ENCODE assay signal across 33 cellular contexts in genomic region chr3:16331319-16331883, GRCh38.
DNase-seq lines count a peak whose midpoint lies in the region; ATAC-seq, FAIRE-seq and TF ChIP-seq lines count a peak whose summit lies in the region.
"Had no signal": no experiment of that assay in that cellular context is flagged by ENCODE, and none has a peak within 500 bp of the region (broad histone marks: within the 10 kb centered on the region; RNA-seq: fewer than 3 reads in every experiment).

No MANE protein-coding gene starts in this region.

- peaks cover 6% of the 10 kb centered on the region for H3K4me1 Mint-ChIP-seq in activated CD4-positive, alpha-beta T cell treated with anti-CD3 and anti-CD28 coated beads, Interleukin-2, amount 10 ng/mL, durations not matched to agents 24 days and 14 days
- H3K4me1 Mint-ChIP-seq in CD8-positive, alpha-beta T cell (ENCODE audit: low read depth), result peaks cover 47% of the 10 kb centered on the region
- H3K4me1 Mint-ChIP-seq: CD14-positive monocyte had no signal

- in situ Hi-C loops in K562 (cut with MboI), result no loop called here

- no peak overlapping the region for H3K4me2 ChIP-seq in K562 (ENCODE audit: insufficient read depth, low read length)

- H3K4me3 ChIP-seq in CD8-positive, alpha-beta T cell (ENCODE audit: low read depth, low read length), result no peak overlapping the region
- H3K4me3 ChIP-seq in K562, result no peak overlapping the region
- H3K4me3 ChIP-seq in mucosa of descending colon, result no peak overlapping the region
- H3K4me3 ChIP-seq: coronary artery, HAP-1, left ventricle myocardium inferior, stomach had no signal

- no peaks in the 10 kb centered on the region for H4K20me1 ChIP-seq in K562 (replicated peaks; ENCODE audit: control insufficient read depth, insufficient read depth, low read length)

- CTCF ChIA-PET in CD8-positive, alpha-beta T cell (lab: Charles Lee), result no interaction called here
- CTCF ChIA-PET in K562 (lab: Yijun Ruan, JAX; ENCODE audit: low intra/inter-chr PET ratio), result no interaction called here

- no peak overlapping the region for H3K9ac ChIP-seq in K562 (ENCODE audit: insufficient read depth in 1 of 2, low read depth in 2 of 2, low read length in 2 of 2)

- intact Hi-C loops in activated CD4-positive, alpha-beta T cell treated with anti-CD3 and anti-CD28 coated beads, Interleukin-2, amount 10 ng/mL, durations not matched to agents 24 days and 14 days (cut with micrococcal nuclease), result no loop called here
- intact Hi-C loops in CD8-positive, alpha-beta T cell (cut with DNase I, micrococcal nuclease), result no loop called here
- intact Hi-C loops in K562 (cut with micrococcal nuclease) (no loop called here), mucosa of descending colon (cut with DNase I, micrococcal nuclease) (no loop called here)

- H3K9me1 ChIP-seq in K562 (ENCODE audit: control insufficient read depth, insufficient read depth, low read length), result no peaks in the 10 kb centered on the region

- TF ChIP-seq RAD21 in K562 (CRISPR knock-in tag; conservative IDR thresholded peaks at IDR 0.05 in 1 of 2, IDR thresholded peaks at IDR 0.05 in 1 of 2), result no peak

- H3K9me3 ChIP-seq in CD8-positive, alpha-beta T cell (ENCODE audit: low read length), result peaks cover 5% of the 10 kb centered on the region
- H3K9me3 ChIP-seq in K562 (replicated peaks; ENCODE audit: control insufficient read depth, insufficient read depth, low read depth, low read length) (no peaks in the 10 kb centered on the region), mucosa of descending colon (peaks cover 7% of the 10 kb centered on the region)

- peaks cover 48% of the 10 kb centered on the region for H3K36me3 ChIP-seq in CD8-positive, alpha-beta T cell (ENCODE audit: insufficient read depth, low read length)
- H3K36me3 ChIP-seq in K562 (ENCODE audit: control insufficient read depth, insufficient read depth, low read length) (peaks cover 68% of the 10 kb centered on the region), mucosa of descending colon (ENCODE audit: low read depth) (no peaks in the 10 kb centered on the region)

- POLR2A ChIA-PET in CD8-positive, alpha-beta T cell (lab: Charles Lee), result no interaction called here
- POLR2A ChIA-PET in K562 (lab: Yijun Ruan, JAX), result no interaction called here

- H2AFZ ChIP-seq in K562 (ENCODE audit: low read depth, low read length), result no peak overlapping the region

- peaks cover 14% of the 10 kb centered on the region for H3K9me3 Mint-ChIP-seq in activated CD4-positive, alpha-beta T cell treated with anti-CD3 and anti-CD28 coated beads, Interleukin-2, amount 10 ng/mL, durations not matched to agents 24 days and 14 days
- peaks cover 11% of the 10 kb centered on the region for H3K9me3 Mint-ChIP-seq in CD8-positive, alpha-beta T cell

- no peak for TF ChIP-seq POLR2A in K562 (conservative IDR thresholded peaks at IDR 0.05)

- FAIRE-seq in K562 (lab: Jason Lieb, UNC), result no peak
- FAIRE-seq: A204.1, GM18507, islet of Langerhans had no signal

- TF ChIP-seq CTCF in CD8-positive, alpha-beta T cell (IDR thresholded peaks at IDR 0.05), result no peak
- no peak for TF ChIP-seq CTCF in K562 (IDR thresholded peaks at IDR 0.05 in 2 of 3, conservative IDR thresholded peaks at IDR 0.05 in 1 of 3; ENCODE audit: insufficient read depth in 2 of 3, low read depth in 1 of 3, low read length in 3 of 3)
- no peak for TF ChIP-seq CTCF in mucosa of descending colon (IDR thresholded peaks at IDR 0.05)

- BruUV-seq in K562 (replicated peaks; lab: Mats Ljungman, UMichigan), result no TSS peak

- H3K27me3 Mint-ChIP-seq in activated CD4-positive, alpha-beta T cell treated with anti-CD3 and anti-CD28 coated beads, Interleukin-2, amount 10 ng/mL, durations not matched to agents 24 days and 14 days, result no peaks in the 10 kb centered on the region
- no peaks in the 10 kb centered on the region for H3K27me3 Mint-ChIP-seq in CD8-positive, alpha-beta T cell (ENCODE audit: low read depth)
- H3K27me3 Mint-ChIP-seq: progenitor cell of endocrine pancreas had no signal

- peaks cover 73% of the 10 kb centered on the region for H3K36me3 Mint-ChIP-seq in activated CD4-positive, alpha-beta T cell treated with anti-CD3 and anti-CD28 coated beads, Interleukin-2, amount 10 ng/mL, durations not matched to agents 24 days and 14 days (ENCODE audit: low read depth)
- peaks cover 88% of the 10 kb centered on the region for H3K36me3 Mint-ChIP-seq in CD8-positive, alpha-beta T cell

- WGBS in K562 (ENCODE audit: insufficient coverage, low coverage, missing lambda C conversion rate), result 91% methylated on average over 3 of the region's 3 CpGs

- DNase-seq in activated CD4-positive, alpha-beta T cell treated with anti-CD3 and anti-CD28 coated beads, Interleukin-2, amount 10 ng/mL, durations not matched to agents 24 days and 14 days, result no peak
- no peak for DNase-seq in activated CD4-positive, alpha-beta T cell treated with anti-CD3 and anti-CD28 coated beads for 1 hour
- no peak for DNase-seq in CD8-positive, alpha-beta T cell
- DNase-seq in K562 (ENCODE audit: extremely low read depth in 1 of 4, low spot score in 3 of 4), result peak in 1 of 4 experiments; percentile 24
- DNase-seq in mucosa of descending colon, result no peak
- DNase-seq: activated CD4-positive, alpha-beta T cell treated with anti-CD3 and anti-CD28 coated beads, Interleukin-2, amount 50 U/mL, for 1 hour; caudate nucleus; effector CD8-positive, alpha-beta T cell; glutamatergic neuron; IMR-90; left ventricle myocardium inferior; mesendoderm; NCI-H146; NCI-H345; NCI-H748 treated with DMSO at 0.1 percent for 48 hours; nucleus accumbens; SHP77; stimulated activated CD4-positive, alpha-beta T cell treated with anti-CD3 and anti-CD28 coated beads, Interleukin-12 subunit alpha, Interleukin-12 subunit beta, amount 100 ng/mL, for 4 hours; stimulated activated CD4-positive, alpha-beta T cell treated with anti-CD3 and anti-CD28 coated beads, Interleukin-2, amount 100 ng/mL, for 48 hours; stomach had no signal

- peaks cover 7% of the 10 kb centered on the region for H3K4me1 ChIP-seq in CD8-positive, alpha-beta T cell (ENCODE audit: insufficient read depth, low read length)
- H3K4me1 ChIP-seq in K562 (replicated peaks in 1 of 2; ENCODE audit: control insufficient read depth in 2 of 2, insufficient read depth in 2 of 2, low read length in 2 of 2) (no peaks in the 10 kb centered on the region), mucosa of descending colon (ENCODE audit: low read depth) (no peaks in the 10 kb centered on the region)
- H3K4me1 ChIP-seq: HAP-1 had no signal

- no peak for TF ChIP-seq EP300 in K562 (IDR thresholded peaks at IDR 0.05; ENCODE audit: low read length)

- H3K27ac Mint-ChIP-seq in activated CD4-positive, alpha-beta T cell treated with anti-CD3 and anti-CD28 coated beads, Interleukin-2, amount 10 ng/mL, durations not matched to agents 24 days and 14 days, result peak overlapping the region; percentile 9
- peak overlapping the region; percentile 15 for H3K27ac Mint-ChIP-seq in CD8-positive, alpha-beta T cell
- H3K27ac Mint-ChIP-seq: progenitor cell of endocrine pancreas had no signal

- no peaks in the 10 kb centered on the region for H3K79me2 ChIP-seq in K562 (ENCODE audit: control insufficient read depth, insufficient read depth, low read length)

- no peaks in the 10 kb centered on the region for H3K27me3 ChIP-seq in CD8-positive, alpha-beta T cell (ENCODE audit: insufficient read depth, low read length)
- H3K27me3 ChIP-seq in K562 (ENCODE audit: control insufficient read depth in 2 of 2, insufficient read depth in 2 of 2, low read length in 2 of 2), result no peaks in the 10 kb centered on the region
- H3K27me3 ChIP-seq: stomach had no signal

- H3K27ac ChIP-seq in CD8-positive, alpha-beta T cell (ENCODE audit: low read depth, low read length), result no peak overlapping the region
- H3K27ac ChIP-seq in K562 (ENCODE audit: extremely low read depth, low read depth, low read length), result no peak overlapping the region
- H3K27ac ChIP-seq: coronary artery, left ventricle myocardium inferior, stomach, VCaP had no signal

- H3K4me3 Mint-ChIP-seq in activated CD4-positive, alpha-beta T cell treated with anti-CD3 and anti-CD28 coated beads, Interleukin-2, amount 10 ng/mL, durations not matched to agents 24 days and 14 days, result no peak overlapping the region
- no peak overlapping the region for H3K4me3 Mint-ChIP-seq in CD8-positive, alpha-beta T cell
- H3K4me3 Mint-ChIP-seq: CD14-positive monocyte had no signal

- ATAC-seq in CD8-positive, alpha-beta T cell, result no peak
- no peak for ATAC-seq in K562
- ATAC-seq in mucosa of descending colon, result peak; percentile 61
- ATAC-seq in HG03039 (IDR thresholded peaks at IDR 0.05; ENCODE audit: unreplicated experiment), result no peak
- ATAC-seq in HG02763 (IDR thresholded peaks at IDR 0.05; ENCODE audit: unreplicated experiment), result no peak
- ATAC-seq in GM19452 (IDR thresholded peaks at IDR 0.05; ENCODE audit: unreplicated experiment), result no peak
- ATAC-seq: Panc1, sciatic nerve had no signal

TF ChIP-seq in K562, 482 proteins besides CTCF, POLR2A, EP300 and RAD21:
- TF ChIP-seq CEBPB (tag; IDR thresholded peaks at IDR 0.05) (peak; percentile 38; the same call in 1 of the 2 replicates), HNRNPUL1 (IDR thresholded peaks at IDR 0.05; ENCODE audit: low read length) (no peak), CEBPG (CRISPR knock-in tag; IDR thresholded peaks at IDR 0.05) (no peak), CEBPG (tag; conservative IDR thresholded peaks at IDR 0.05 in 1 of 2, IDR thresholded peaks at IDR 0.05 in 1 of 2) (0 out of 4 replicates have a peak, but pooled peaks of 1 of the 2 experiments have one; percentile 6), ZNF699 (CRISPR knock-in tag; IDR thresholded peaks at IDR 0.05; ENCODE audit: insufficient replicate concordance) (no peak), RBM25 (IDR thresholded peaks at IDR 0.05; ENCODE audit: low read depth, low read length, severe bottlenecking) (peak; percentile 65), DACH1 (IDR thresholded peaks at IDR 0.05; ENCODE audit: partially characterized antibody) (no peak)
